ENCODE assay signal across 1 cellular context in genomic region chr5:79514391-79515105, GRCh38.
A peak's percentile ranks its signal among the peaks of the same experiment; 100 is the strongest.
TF ChIP-seq lines count a peak whose summit lies in the region.

No MANE protein-coding gene starts in this region.

TF ChIP-seq in HepG2, 621 proteins besides CTCF, POLR2A, EP300 and RAD21 (continued from another document):
- TF ChIP-seq ZNF407 (CRISPR knock-in tag; IDR thresholded peaks at IDR 0.05; ENCODE audit: not compliant biosample characterization) (no peak), ZBTB46 (CRISPR knock-in tag; IDR thresholded peaks at IDR 0.05; ENCODE audit: borderline replicate concordance) (peak; percentile 88), SRF (IDR thresholded peaks at IDR 0.05; ENCODE audit: low read depth, low read length) (peak; percentile 98), MTA1 (CRISPR knock-in tag; IDR thresholded peaks at IDR 0.05; ENCODE audit: borderline replicate concordance) (peak; percentile 74), ZNF564 (CRISPR knock-in tag; IDR thresholded peaks at IDR 0.05) (peak; percentile 68; the same call in 1 of the 2 replicates), CREBL2 (CRISPR knock-in tag; IDR thresholded peaks at IDR 0.05; ENCODE audit: borderline replicate concordance) (no peak), ATF7-NPFF (CRISPR knock-in tag; IDR thresholded peaks at IDR 0.05; ENCODE audit: low read depth) (0 out of 2 replicates have a peak, but pooled peaks have one; percentile 31), FOSL2 (CRISPR knock-in tag; IDR thresholded peaks at IDR 0.05) (peak; percentile 78), ZNF30 (CRISPR knock-in tag; IDR thresholded peaks at IDR 0.05) (no peak), REXO4 (CRISPR knock-in tag; IDR thresholded peaks at IDR 0.05; ENCODE audit: borderline replicate concordance) (no peak), CHD4 (IDR thresholded peaks at IDR 0.05; ENCODE audit: borderline replicate concordance, low read length) (no peak), GZF1 (CRISPR knock-in tag; IDR thresholded peaks at IDR 0.05) (no peak), SOX5 (CRISPR knock-in tag; IDR thresholded peaks at IDR 0.05; ENCODE audit: borderline replicate concordance) (0 out of 2 replicates have a peak, but pooled peaks have one; percentile 39), DDIT3 (CRISPR knock-in tag; IDR thresholded peaks at IDR 0.05) (no peak), ZNF7 (CRISPR knock-in tag; IDR thresholded peaks at IDR 0.05) (no peak), ISX (CRISPR knock-in tag; conservative IDR thresholded peaks at IDR 0.05) (no peak), TOE1 (CRISPR knock-in tag; IDR thresholded peaks at IDR 0.05) (no peak), HIVEP1 (CRISPR knock-in tag; IDR thresholded peaks at IDR 0.05) (0 out of 2 replicates have a peak, but pooled peaks have one; percentile 71), PHF20 (CRISPR knock-in tag; IDR thresholded peaks at IDR 0.05) (no peak), SAP130 (CRISPR knock-in tag; IDR thresholded peaks at IDR 0.05; ENCODE audit: low read depth) (peak; percentile 78), HES4 (CRISPR knock-in tag; IDR thresholded peaks at IDR 0.05; ENCODE audit: borderline replicate concordance) (no peak; the same call in 1 of the 2 replicates), KMT2B (CRISPR knock-in tag; IDR thresholded peaks at IDR 0.05) (peak; percentile 88), KDM3A (CRISPR knock-in tag; IDR thresholded peaks at IDR 0.05; ENCODE audit: low read depth) (no peak), U2AF2 (IDR thresholded peaks at IDR 0.05; ENCODE audit: low read depth, low read length) (no peak), GTF2F1 (IDR thresholded peaks at IDR 0.05; ENCODE audit: low read length) (no peak), SNAPC5 (CRISPR knock-in tag; IDR thresholded peaks at IDR 0.05; ENCODE audit: borderline replicate concordance) (no peak)
